15 cellular contexts compared by ENCODE assay signal in genomic region chr14:62546862-62547474, GRCh38.
"Had no signal": no experiment of that assay in that cellular context is flagged by ENCODE, and none has a peak within 500 bp of the region (broad histone marks: within the 10 kb centered on the region; RNA-seq: fewer than 3 reads in every experiment).

No MANE protein-coding gene starts in this region.

- H3K9me3 ChIP-seq: testis, upper lobe of right lung had no signal

- DNase-seq: activated CD4-positive, alpha-beta memory T cell treated with anti-CD3 and anti-CD28 coated beads, Interleukin-2, amount 10 ng/mL, durations not matched to agents 7 days and 5 days; activated CD4-positive, alpha-beta T cell treated with anti-CD3 and anti-CD28 coated beads for 1 hour; activated naive CD8-positive, alpha-beta T cell treated with anti-CD3 and anti-CD28 coated beads, Interleukin-2, amount 10 ng/mL, durations not matched to agents 7 days and 5 days; activated T-cell treated with anti-CD3 and anti-CD28 coated beads, Interleukin-2, amount 50 U/mL, for 72 hours; heart left ventricle; left ventricle myocardium superior; stimulated activated CD4-positive, alpha-beta T cell treated with anti-CD3 and anti-CD28 coated beads, Interleukin-4, amount 100 ng/mL, for 4 hours; stimulated activated naive CD8-positive, alpha-beta T cell treated with anti-CD3 and anti-CD28 coated beads, Interleukin-15, amount 100 ng/mL, for 72 hours; T-helper 2 cell; testis; upper lobe of right lung had no signal

- H3K27ac Mint-ChIP-seq: activated CD4-positive, alpha-beta memory T cell treated with anti-CD3 and anti-CD28 coated beads, Interleukin-2, amount 10 ng/mL, durations not matched to agents 7 days and 5 days; activated naive CD8-positive, alpha-beta T cell treated with anti-CD3 and anti-CD28 coated beads, Interleukin-2, amount 10 ng/mL, durations not matched to agents 7 days and 5 days; activated T-cell treated with anti-CD3 and anti-CD28 coated beads, Interleukin-2, amount 50 U/mL, for 72 hours had no signal

- H3K4me3 Mint-ChIP-seq: activated CD4-positive, alpha-beta memory T cell treated with anti-CD3 and anti-CD28 coated beads, Interleukin-2, amount 10 ng/mL, durations not matched to agents 7 days and 5 days; activated naive CD8-positive, alpha-beta T cell treated with anti-CD3 and anti-CD28 coated beads, Interleukin-2, amount 10 ng/mL, durations not matched to agents 7 days and 5 days; activated T-cell treated with anti-CD3 and anti-CD28 coated beads, Interleukin-2, amount 50 U/mL, for 72 hours; stimulated activated naive CD8-positive, alpha-beta T cell treated with anti-CD3 and anti-CD28 coated beads, Interleukin-15, amount 100 ng/mL, for 72 hours had no signal

- H3K36me3 ChIP-seq: ascending aorta, cardiac muscle cell, heart left ventricle, upper lobe of right lung had no signal

- H3K27me3 Mint-ChIP-seq: activated CD4-positive, alpha-beta memory T cell treated with anti-CD3 and anti-CD28 coated beads, Interleukin-2, amount 10 ng/mL, durations not matched to agents 7 days and 5 days; activated naive CD8-positive, alpha-beta T cell treated with anti-CD3 and anti-CD28 coated beads, Interleukin-2, amount 10 ng/mL, durations not matched to agents 7 days and 5 days; stimulated activated naive CD8-positive, alpha-beta T cell treated with anti-CD3 and anti-CD28 coated beads, Interleukin-15, amount 100 ng/mL, for 72 hours had no signal

- H3K36me3 Mint-ChIP-seq: activated naive CD8-positive, alpha-beta T cell treated with anti-CD3 and anti-CD28 coated beads, Interleukin-2, amount 10 ng/mL, durations not matched to agents 7 days and 5 days had no signal

- ATAC-seq: activated T-cell treated with anti-CD3 and anti-CD28 coated beads, Interleukin-2, amount 50 U/mL, for 72 hours; heart left ventricle; left ventricle myocardium superior; stimulated activated naive CD8-positive, alpha-beta T cell treated with anti-CD3 and anti-CD28 coated beads, Interleukin-15, amount 100 ng/mL, for 72 hours; upper lobe of right lung had no signal

- H3K4me1 Mint-ChIP-seq: activated CD4-positive, alpha-beta memory T cell treated with anti-CD3 and anti-CD28 coated beads, Interleukin-2, amount 10 ng/mL, durations not matched to agents 7 days and 5 days; activated naive CD8-positive, alpha-beta T cell treated with anti-CD3 and anti-CD28 coated beads, Interleukin-2, amount 10 ng/mL, durations not matched to agents 7 days and 5 days; stimulated activated naive CD8-positive, alpha-beta T cell treated with anti-CD3 and anti-CD28 coated beads, Interleukin-15, amount 100 ng/mL, for 72 hours had no signal

- H3K27me3 ChIP-seq: ascending aorta, cardiac muscle cell, heart left ventricle, testis, upper lobe of right lung had no signal

- H2AFZ ChIP-seq: parathyroid adenoma had no signal

- H3K79me2 ChIP-seq: parathyroid adenoma had no signal

- H3K27ac ChIP-seq: ascending aorta, cardiac muscle cell, heart left ventricle, parathyroid adenoma, skin epidermis, testis, upper lobe of right lung had no signal

- H3K9ac ChIP-seq: parathyroid adenoma had no signal

- H3K4me3 ChIP-seq: ascending aorta, cardiac muscle cell, heart left ventricle, skin epidermis, testis, upper lobe of right lung had no signal

- H3K4me1 ChIP-seq: ascending aorta, heart left ventricle, parathyroid adenoma, testis, upper lobe of right lung had no signal
